In genomic region chr12:102816816-102817434, GRCh38 we compare ENCODE assay signal across 8 cellular contexts.
DNase-seq lines count a peak whose midpoint lies in the region; ATAC-seq and TF ChIP-seq lines count a peak whose summit lies in the region.
"Had no signal": no experiment of that assay in that cellular context is flagged by ENCODE, and none has a peak within 500 bp of the region (broad histone marks: within the 10 kb centered on the region; RNA-seq: fewer than 3 reads in every experiment).

No MANE protein-coding gene starts in this region.

- DNase-seq in GM10266 (ENCODE audit: extremely low spot score) = peak; percentile 28
- DNase-seq in RPMI7951 (ENCODE audit: low read depth) = peak; percentile 18
- DNase-seq in foreskin fibroblast = peak in 1 of 2 donors; percentile 34
- DNase-seq in superior temporal gyrus (ENCODE audit: extremely low spot score) = peak; percentile 53
- DNase-seq in stimulated activated CD4-positive, alpha-beta T cell treated with anti-CD3 and anti-CD28 coated beads, Interleukin-15, amount 100 ng/mL, for 24 hours = no peak
- DNase-seq: right cardiac atrium had no signal

- TF ChIP-seq CTCF in GM10266 (IDR thresholded peaks at IDR 0.05; ENCODE audit: control insufficient read depth, insufficient read depth, low read depth, missing control alignments) (peak; percentile 62), foreskin fibroblast (IDR thresholded peaks at IDR 0.05; ENCODE audit: low read depth, low read length) (peak; percentile 79)

- no peak overlapping the region for H3K4me3 ChIP-seq in foreskin fibroblast (ENCODE audit: low read depth in 1 of 2, low read length in 2 of 2)

- ATAC-seq in HG03571 (IDR thresholded peaks at IDR 0.05; ENCODE audit: unreplicated experiment) = peak; percentile 61
- no peak for ATAC-seq in GM21447 (IDR thresholded peaks at IDR 0.05; ENCODE audit: unreplicated experiment)
